Comparison of ENCODE assay signal across 1 cellular context in genomic region chr7:67302113-67303039, GRCh38.
TF ChIP-seq lines count a peak whose summit lies in the region.

No MANE protein-coding gene starts in this region.

TF ChIP-seq in HepG2, 621 proteins besides CTCF, POLR2A, EP300 and RAD21 (continued from another document and continues in another):
- no peak for TF ChIP-seq ZNF263 (CRISPR knock-in tag; IDR thresholded peaks at IDR 0.05)
- no peak for TF ChIP-seq KLF13 (CRISPR knock-in tag; IDR thresholded peaks at IDR 0.05)
- TF ChIP-seq PHB2 (IDR thresholded peaks at IDR 0.05; ENCODE audit: partially characterized antibody): no peak
- TF ChIP-seq CAMTA2 (CRISPR knock-in tag; IDR thresholded peaks at IDR 0.05; ENCODE audit: borderline replicate concordance): no peak
- TF ChIP-seq ZNF34 (CRISPR knock-in tag; IDR thresholded peaks at IDR 0.05; ENCODE audit: borderline replicate concordance): no peak
- TF ChIP-seq ZNF354B (CRISPR knock-in tag; IDR thresholded peaks at IDR 0.05): no peak
- no peak for TF ChIP-seq ARNT2 (CRISPR knock-in tag; IDR thresholded peaks at IDR 0.05; ENCODE audit: low read depth)
- no peak for TF ChIP-seq SOX5 (CRISPR knock-in tag; IDR thresholded peaks at IDR 0.05; ENCODE audit: borderline replicate concordance)
- peak; percentile 78 for TF ChIP-seq SP2 (CRISPR knock-in tag; IDR thresholded peaks at IDR 0.05)
- no peak for TF ChIP-seq ZNF629 (CRISPR knock-in tag; conservative IDR thresholded peaks at IDR 0.05)
- no peak for TF ChIP-seq ZNF18 (CRISPR knock-in tag; IDR thresholded peaks at IDR 0.05; ENCODE audit: insufficient replicate concordance)
- peak; percentile 6; the same call in 1 of the 2 replicates for TF ChIP-seq ARID5B (CRISPR knock-in tag; IDR thresholded peaks at IDR 0.05)
- no peak; the same call in 1 of the 2 replicates for TF ChIP-seq MXD1 (CRISPR knock-in tag; IDR thresholded peaks at IDR 0.05)
- peak; percentile 60; the same call in 1 of the 2 replicates for TF ChIP-seq ZNF142 (CRISPR knock-in tag; IDR thresholded peaks at IDR 0.05)
- TF ChIP-seq ELF4 (CRISPR knock-in tag; IDR thresholded peaks at IDR 0.05; ENCODE audit: borderline replicate concordance): no peak
- peak; percentile 64; the same call in 1 of the 2 replicates for TF ChIP-seq ZBTB4 (CRISPR knock-in tag; IDR thresholded peaks at IDR 0.05; ENCODE audit: borderline replicate concordance)
- no peak; the same call in 1 of the 2 replicates for TF ChIP-seq NKX3-1 (CRISPR knock-in tag; IDR thresholded peaks at IDR 0.05)
- no peak for TF ChIP-seq REXO4 (CRISPR knock-in tag; IDR thresholded peaks at IDR 0.05; ENCODE audit: borderline replicate concordance)
- no peak for TF ChIP-seq ZBTB14 (CRISPR knock-in tag; IDR thresholded peaks at IDR 0.05)
- TF ChIP-seq NFATC3 (CRISPR knock-in tag; IDR thresholded peaks at IDR 0.05): no peak
- TF ChIP-seq ZNF333 (CRISPR knock-in tag; IDR thresholded peaks at IDR 0.05; ENCODE audit: borderline replicate concordance): no peak
- no peak for TF ChIP-seq FOXP1 (IDR thresholded peaks at IDR 0.05)
- TF ChIP-seq FOXP1 (CRISPR knock-in tag; IDR thresholded peaks at IDR 0.05): no peak
- TF ChIP-seq ZNF282 (IDR thresholded peaks at IDR 0.05; ENCODE audit: partially characterized antibody): no peak
- TF ChIP-seq ATF3 (CRISPR knock-in tag; IDR thresholded peaks at IDR 0.05): no peak
- TF ChIP-seq CREBL2 (CRISPR knock-in tag; IDR thresholded peaks at IDR 0.05; ENCODE audit: borderline replicate concordance): 0 out of 2 replicates have a peak, but pooled peaks have one; percentile 35
- TF ChIP-seq ADNP (CRISPR knock-in tag; IDR thresholded peaks at IDR 0.05): no peak
- TF ChIP-seq MXI1 (IDR thresholded peaks at IDR 0.05; ENCODE audit: borderline replicate concordance, low read depth, low read length): no peak; the same call in 2 of the 3 replicates
- no peak for TF ChIP-seq ETS1 (CRISPR knock-in tag; IDR thresholded peaks at IDR 0.05)
- TF ChIP-seq SMARCE1 (IDR thresholded peaks at IDR 0.05; ENCODE audit: borderline replicate concordance): no peak
- TF ChIP-seq ELF3 (CRISPR knock-in tag; IDR thresholded peaks at IDR 0.05): 0 out of 2 replicates have a peak, but pooled peaks have one; percentile 14
- TF ChIP-seq TEF (CRISPR knock-in tag; IDR thresholded peaks at IDR 0.05): peak; percentile 37; the same call in 1 of the 2 replicates
- TF ChIP-seq TAF15 (IDR thresholded peaks at IDR 0.05; ENCODE audit: low read depth, low read length, poor library complexity, severe bottlenecking): no peak
- 0 out of 2 replicates have a peak, but pooled peaks have one; percentile 17 for TF ChIP-seq FOXJ3 (CRISPR knock-in tag; IDR thresholded peaks at IDR 0.05; ENCODE audit: borderline replicate concordance)
- no peak for TF ChIP-seq ZNF570 (CRISPR knock-in tag; IDR thresholded peaks at IDR 0.05; ENCODE audit: borderline replicate concordance)
- TF ChIP-seq JARID2 (CRISPR knock-in tag; IDR thresholded peaks at IDR 0.05; ENCODE audit: insufficient replicate concordance): no peak
- TF ChIP-seq ZNF850 (CRISPR knock-in tag; conservative IDR thresholded peaks at IDR 0.05): no peak
- TF ChIP-seq GABPA (IDR thresholded peaks at IDR 0.05; ENCODE audit: low read depth, low read length): peak; percentile 69
- peak; percentile 79 for TF ChIP-seq GABPA (CRISPR knock-in tag; IDR thresholded peaks at IDR 0.05; ENCODE audit: low read depth)
- TF ChIP-seq GMEB1 (CRISPR knock-in tag; IDR thresholded peaks at IDR 0.05; ENCODE audit: borderline replicate concordance): peak; percentile 76; the same call in 1 of the 2 replicates
